In genomic region chr6:137200288-137200687, GRCh38 we compare ENCODE assay signal across 26 cellular contexts. TPM values are rescaled to one million over a fixed set of nuclear protein-coding genes. Genes with fewer than 3 reads are reported as not detected.
"Had no signal": no experiment of that assay in that cellular context is flagged by ENCODE, and none has a peak within 500 bp of the region (broad histone marks: within the 10 kb centered on the region; RNA-seq: fewer than 3 reads in every experiment).

No MANE protein-coding gene starts in this region.

- H3K27me3 ChIP-seq: heart right ventricle, suprapubic skin, thyroid gland, vagina had no signal

- H3K9me3 ChIP-seq: heart right ventricle, left ventricle myocardium inferior, suprapubic skin, thyroid gland, vagina had no signal

- ATAC-seq: naive thymus-derived CD8-positive, alpha-beta T cell; sciatic nerve had no signal

- H3K27me3 Mint-ChIP-seq: naive thymus-derived CD8-positive, alpha-beta T cell; type B pancreatic cell had no signal

- H3K4me3 ChIP-seq: coronary artery, heart right ventricle, left ventricle myocardium inferior, suprapubic skin, thyroid gland, vagina had no signal

- H3K4me3 Mint-ChIP-seq: endodermal cell; naive thymus-derived CD8-positive, alpha-beta T cell; type B pancreatic cell had no signal

- H3K4me1 Mint-ChIP-seq: endodermal cell had no signal

- DNase-seq: effector CD4-positive, alpha-beta T cell; endodermal cell; heart right ventricle; hypothalamus; left ventricle myocardium inferior; mammary epithelial cell; naive thymus-derived CD8-positive, alpha-beta T cell; posterior cingulate gyrus; stimulated activated CD4-positive, alpha-beta T cell treated with anti-CD3 and anti-CD28 coated beads, Interleukin-12 subunit alpha, Interleukin-12 subunit beta, amount 100 ng/mL, for 4 hours; stimulated activated naive CD4-positive, alpha-beta T cell treated with Interleukin-2 at 50 U/mL for 16 hours; thyroid gland had no signal

- H3K27ac Mint-ChIP-seq: endodermal cell, type B pancreatic cell had no signal

- H3K4me1 ChIP-seq: thyroid gland, vagina had no signal

- H3K27ac ChIP-seq: coronary artery, left ventricle myocardium inferior, suprapubic skin, thyroid gland, vagina had no signal

- H3K9me3 Mint-ChIP-seq: naive thymus-derived CD8-positive, alpha-beta T cell; type B pancreatic cell had no signal

RNA-seq across cellular contexts. Expression of gene IL22RA2, which starts 26.8 kb away (rescaled TPM):
- total RNA-seq: chondrocyte; dermis microvascular lymphatic vessel endothelial cell; endodermal cell; fibroblast of lung; frontal cortex; glomerular endothelial cell; left ventricle myocardium inferior; mammary epithelial cell; mesenteric fat pad; naive thymus-derived CD8-positive, alpha-beta T cell; osteocyte; pulmonary artery endothelial cell; sciatic nerve; skeletal muscle tissue; thyroid gland; vagina had no signal
- polyA plus RNA-seq: fibroblast of lung; heart right ventricle; mammary epithelial cell; naive thymus-derived CD8-positive, alpha-beta T cell; neural cell had no signal
